Comparison of ENCODE assay signal across 1 cellular context in genomic region chr16:3147046-3147756, GRCh38.
TF ChIP-seq lines count a peak whose summit lies in the region.

No MANE protein-coding gene starts in this region.

TF ChIP-seq in K562, 482 proteins besides CTCF, POLR2A, EP300 and RAD21:
- 0 out of 2 replicates have a peak, but pooled peaks have one; percentile 12 for TF ChIP-seq POLR2G (IDR thresholded peaks at IDR 0.05; ENCODE audit: low read depth, low read length)
- peak; percentile 34; the same call in 1 of the 2 replicates for TF ChIP-seq ESRRA (IDR thresholded peaks at IDR 0.05; ENCODE audit: borderline replicate concordance, low read depth)
- no peak for TF ChIP-seq ZNF143 (CRISPR knock-in tag; IDR thresholded peaks at IDR 0.05)
- TF ChIP-seq THRB (CRISPR knock-in tag; conservative IDR thresholded peaks at IDR 0.05), result no peak
